20 cellular contexts compared by ENCODE assay signal in genomic region chr3:155651489-155652223, GRCh38.
"Had no signal": no experiment of that assay in that cellular context is flagged by ENCODE, and none has a peak within 500 bp of the region (broad histone marks: within the 10 kb centered on the region; RNA-seq: fewer than 3 reads in every experiment).

No MANE protein-coding gene starts in this region.

- H3K27ac ChIP-seq: dorsolateral prefrontal cortex, epithelial cell of prostate, gastroesophageal sphincter, heart right ventricle, lower lobe of right lung, neutrophil, tibial artery had no signal

- H3K4me3 Mint-ChIP-seq: activated CD4-positive, alpha-beta T cell treated with anti-CD3 and anti-CD28 coated beads, Interleukin-2, amount 10 ng/mL, durations not matched to agents 24 days and 14 days; activated CD8-positive, alpha-beta T cell treated with anti-CD3 and anti-CD28 coated beads for 36 hours; activated naive CD8-positive, alpha-beta T cell treated with anti-CD3 and anti-CD28 coated beads for 36 hours; activated T-helper 17 cell treated with anti-CD3 and anti-CD28 coated beads, Interleukin-2, amount 50 U/mL, for 72 hours; brain; immature natural killer cell; natural killer cell treated with Interleukin-12 subunit alpha and Interleukin-12 subunit beta and Interleukin-15 and Interleukin-18, amount 100 ng/mL, for 72 hours had no signal

- ATAC-seq: activated CD8-positive, alpha-beta T cell treated with anti-CD3 and anti-CD28 coated beads for 36 hours; activated T-helper 17 cell treated with anti-CD3 and anti-CD28 coated beads, Interleukin-2, amount 50 U/mL, for 72 hours; gastroesophageal sphincter; heart right ventricle; natural killer cell treated with Interleukin-12 subunit alpha and Interleukin-12 subunit beta and Interleukin-15 and Interleukin-18, amount 100 ng/mL, for 72 hours had no signal

- H3K4me1 ChIP-seq: lower lobe of right lung, tibial artery had no signal

- H3K9me3 Mint-ChIP-seq: activated CD4-positive, alpha-beta T cell treated with anti-CD3 and anti-CD28 coated beads, Interleukin-2, amount 10 ng/mL, durations not matched to agents 24 days and 14 days; activated CD8-positive, alpha-beta T cell treated with anti-CD3 and anti-CD28 coated beads for 36 hours; activated naive CD8-positive, alpha-beta T cell treated with anti-CD3 and anti-CD28 coated beads for 36 hours; activated T-helper 17 cell treated with anti-CD3 and anti-CD28 coated beads, Interleukin-2, amount 50 U/mL, for 72 hours; brain; immature natural killer cell; natural killer cell treated with Interleukin-12 subunit alpha and Interleukin-12 subunit beta and Interleukin-15 and Interleukin-18, amount 100 ng/mL, for 72 hours had no signal

- H3K27ac Mint-ChIP-seq: activated CD4-positive, alpha-beta T cell treated with anti-CD3 and anti-CD28 coated beads, Interleukin-2, amount 10 ng/mL, durations not matched to agents 24 days and 14 days; activated CD8-positive, alpha-beta T cell treated with anti-CD3 and anti-CD28 coated beads for 36 hours; activated naive CD8-positive, alpha-beta T cell treated with anti-CD3 and anti-CD28 coated beads for 36 hours; activated T-helper 17 cell treated with anti-CD3 and anti-CD28 coated beads, Interleukin-2, amount 50 U/mL, for 72 hours; brain; immature natural killer cell; natural killer cell treated with Interleukin-12 subunit alpha and Interleukin-12 subunit beta and Interleukin-15 and Interleukin-18, amount 100 ng/mL, for 72 hours had no signal

- H3K4me3 ChIP-seq: dorsolateral prefrontal cortex, gastroesophageal sphincter, heart right ventricle, lower lobe of right lung, tibial artery had no signal

- H3K9me3 ChIP-seq: gastroesophageal sphincter, heart right ventricle, lower lobe of right lung, neutrophil, tibial artery had no signal

- H3K27me3 ChIP-seq: gastroesophageal sphincter, neutrophil, tibial artery had no signal

- DNase-seq: activated CD4-positive, alpha-beta T cell treated with anti-CD3 and anti-CD28 coated beads, Interleukin-2, amount 10 ng/mL, durations not matched to agents 24 days and 14 days; activated CD8-positive, alpha-beta T cell treated with anti-CD3 and anti-CD28 coated beads for 36 hours; activated naive CD4-positive, alpha-beta T cell; activated naive CD8-positive, alpha-beta T cell treated with anti-CD3 and anti-CD28 coated beads for 36 hours; activated T-cell treated with anti-CD3 and anti-CD28 coated beads, Interleukin-2, amount 50 U/mL, for 1 hour; amniotic stem cell; dorsolateral prefrontal cortex; heart right ventricle; immature natural killer cell; lower lobe of right lung; stimulated activated CD8-positive, alpha-beta memory T cell treated with anti-CD3 and anti-CD28 coated beads, Interleukin-4, amount 100 ng/mL, for 48 hours; stimulated activated naive CD4-positive, alpha-beta T cell; substantia nigra; tibial artery had no signal

- H3K4me1 Mint-ChIP-seq: activated CD4-positive, alpha-beta T cell treated with anti-CD3 and anti-CD28 coated beads, Interleukin-2, amount 10 ng/mL, durations not matched to agents 24 days and 14 days; activated naive CD8-positive, alpha-beta T cell treated with anti-CD3 and anti-CD28 coated beads for 36 hours; activated T-helper 17 cell treated with anti-CD3 and anti-CD28 coated beads, Interleukin-2, amount 50 U/mL, for 72 hours; immature natural killer cell had no signal

- H3K36me3 ChIP-seq: gastroesophageal sphincter, heart right ventricle, lower lobe of right lung, neutrophil, tibial artery had no signal

- H3K36me3 Mint-ChIP-seq: activated naive CD8-positive, alpha-beta T cell treated with anti-CD3 and anti-CD28 coated beads for 36 hours; brain; immature natural killer cell; natural killer cell treated with Interleukin-12 subunit alpha and Interleukin-12 subunit beta and Interleukin-15 and Interleukin-18, amount 100 ng/mL, for 72 hours had no signal

- H3K27me3 Mint-ChIP-seq: activated CD4-positive, alpha-beta T cell treated with anti-CD3 and anti-CD28 coated beads, Interleukin-2, amount 10 ng/mL, durations not matched to agents 24 days and 14 days; activated CD8-positive, alpha-beta T cell treated with anti-CD3 and anti-CD28 coated beads for 36 hours; activated naive CD8-positive, alpha-beta T cell treated with anti-CD3 and anti-CD28 coated beads for 36 hours; activated T-helper 17 cell treated with anti-CD3 and anti-CD28 coated beads, Interleukin-2, amount 50 U/mL, for 72 hours; brain; natural killer cell treated with Interleukin-12 subunit alpha and Interleukin-12 subunit beta and Interleukin-15 and Interleukin-18, amount 100 ng/mL, for 72 hours had no signal
